Comparison of ENCODE assay signal across 8 cellular contexts in the genomic region with DNA sequence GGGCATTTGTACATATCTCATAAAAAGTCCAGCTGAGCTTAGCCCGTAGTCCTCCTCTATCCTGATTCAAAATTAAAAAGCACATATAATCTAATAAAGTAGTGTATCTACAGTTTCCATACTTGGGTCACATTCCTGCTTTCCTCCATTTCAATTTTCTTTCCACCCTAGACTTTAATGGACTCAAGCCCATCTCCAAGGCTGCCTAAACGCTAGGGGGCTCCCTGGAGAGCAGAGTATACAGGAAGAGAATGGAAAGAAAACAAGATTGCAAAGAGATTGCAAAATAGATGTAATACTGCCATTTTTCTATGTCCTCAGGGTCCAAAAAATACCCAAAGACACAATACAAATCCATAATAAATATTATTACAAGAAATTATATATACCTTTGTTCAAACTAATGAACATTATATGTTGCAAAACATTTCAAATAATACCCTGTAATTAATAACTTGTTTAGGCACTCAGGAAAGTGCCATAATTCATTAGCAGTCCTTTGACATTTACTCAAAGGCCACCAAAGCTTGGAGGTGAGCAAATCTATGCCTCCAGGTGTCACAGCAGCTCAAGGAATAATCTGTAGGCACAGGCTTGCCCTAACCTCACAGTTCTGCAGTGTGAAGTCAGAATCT.
DNase-seq lines count a peak whose midpoint lies in the region; ATAC-seq and TF ChIP-seq lines count a peak whose summit lies in the region.

No MANE protein-coding gene starts in this region.

- peak; percentile 86 for TF ChIP-seq CTCF in AG09309 (IDR thresholded peaks at IDR 0.05; ENCODE audit: control insufficient read depth, insufficient read depth, low read depth, low read length, missing control alignments)
- TF ChIP-seq CTCF in GM20000 (IDR thresholded peaks at IDR 0.05; ENCODE audit: extremely low read depth, missing control alignments) = peak; percentile 55
- peak; percentile 86 for TF ChIP-seq CTCF in WI38 (IDR thresholded peaks at IDR 0.05; ENCODE audit: low read depth, low read length)
- peak; percentile 18 for TF ChIP-seq CTCF in coronary artery (IDR thresholded peaks at IDR 0.05)

- peak; percentile 16 for DNase-seq in AG09309 (ENCODE audit: low read depth)
- DNase-seq in GM20000 (ENCODE audit: low spot score) = peak; percentile 34
- peak; percentile 54 for DNase-seq in NCI-H2227 treated with DMSO at 0.1 percent for 48 hours (lab: John Stamatoyannopoulos, UW)
- DNase-seq in coronary artery (ENCODE audit: low spot score) = no peak
- DNase-seq in medulla oblongata (ENCODE audit: extremely low spot score) = peak; percentile 92
- DNase-seq in stimulated activated CD8-positive, alpha-beta memory T cell treated with anti-CD3 and anti-CD28 coated beads, Interleukin-4, amount 100 ng/mL, for 48 hours = peak; percentile 82

- no peak overlapping the region for H3K27ac ChIP-seq in coronary artery

- no peak for ATAC-seq in HG03442 (IDR thresholded peaks at IDR 0.05; ENCODE audit: unreplicated experiment)

- no peak overlapping the region for H3K4me3 ChIP-seq in AG09309 (ENCODE audit: control insufficient read depth, low read depth, low read length)
- H3K4me3 ChIP-seq in WI38 (ENCODE audit: low read depth, low read length) = no peak overlapping the region
- no peak overlapping the region for H3K4me3 ChIP-seq in coronary artery

Comparison
In these comparisons a context has a peak if more than half of its experiments do, and no peak if none do; other contexts are left out.
1. CTCF ChIP-seq: peak in every context shown above with its lines; median percentile 86 in AG09309; 86 in WI38; 55 in GM20000; 18 in coronary artery.